ENCODE assay signal across 11 cellular contexts in genomic region chr6:52227495-52227894, GRCh38. TPM values are rescaled to one million over a fixed set of nuclear protein-coding genes. Genes with fewer than 3 reads are reported as not detected.
A peak's percentile ranks its signal among the peaks of the same experiment; 100 is the strongest.
DNase-seq lines count a peak whose midpoint lies in the region; ATAC-seq and TF ChIP-seq lines count a peak whose summit lies in the region.
"Had no signal": no experiment of that assay in that cellular context is flagged by ENCODE, and none has a peak within 500 bp of the region (broad histone marks: within the 10 kb centered on the region; RNA-seq: fewer than 3 reads in every experiment).

No MANE protein-coding gene starts in this region.

- no peak overlapping the region for H3K4me3 Mint-ChIP-seq in activated T-cell treated with anti-CD3 and anti-CD28 coated beads, Interleukin-2, amount 50 U/mL, for 24 hours
- H3K4me3 Mint-ChIP-seq: neural crest cell had no signal

- peak; percentile 59 for DNase-seq in NK-92 treated with Interleukin-12 subunit alpha and Interleukin-12 subunit beta, amount 100 ng/mL, for 24 hours (lab: John Stamatoyannopoulos, UW)
- DNase-seq in NK-92 (lab: John Stamatoyannopoulos, UW; ENCODE audit: unreplicated experiment): no peak
- peak; percentile 60 for DNase-seq in activated T-cell treated with anti-CD3 and anti-CD28 coated beads, Interleukin-2, amount 50 U/mL, for 24 hours
- peak; percentile 47 for DNase-seq in stimulated activated CD8-positive, alpha-beta memory T cell treated with anti-CD3 and anti-CD28 coated beads, Interleukin-4, amount 100 ng/mL, for 24 hours (ENCODE audit: low read depth)
- no peak for DNase-seq in heart left ventricle
- no peak for DNase-seq in DMS114 treated with DMSO at 0.1 percent for 48 hours (lab: John Stamatoyannopoulos, UW; ENCODE audit: unreplicated experiment)
- no peak for DNase-seq in NCI-H2029 treated with DMSO at 0.1 percent for 48 hours (lab: John Stamatoyannopoulos, UW)

- no peaks in the 10 kb centered on the region for H3K36me3 ChIP-seq in heart left ventricle

- no peaks in the 10 kb centered on the region for H3K36me3 Mint-ChIP-seq in activated T-cell treated with anti-CD3 and anti-CD28 coated beads, Interleukin-2, amount 50 U/mL, for 24 hours (ENCODE audit: low read depth)

- H3K27ac Mint-ChIP-seq in activated T-cell treated with anti-CD3 and anti-CD28 coated beads, Interleukin-2, amount 50 U/mL, for 24 hours: peak overlapping the region; percentile 9

- no peaks in the 10 kb centered on the region for H3K4me1 ChIP-seq in heart left ventricle

- no peak overlapping the region for H3K4me3 ChIP-seq in heart left ventricle

- peaks cover 0 to 4% (median 0%) of the 10 kb centered on the region in 9 donors for H3K27me3 ChIP-seq in heart left ventricle

- TF ChIP-seq CTCF in heart left ventricle (IDR thresholded peaks at IDR 0.05): no peak

- H3K4me1 Mint-ChIP-seq in activated T-cell treated with anti-CD3 and anti-CD28 coated beads, Interleukin-2, amount 50 U/mL, for 24 hours (ENCODE audit: low read depth): peaks cover 34% of the 10 kb centered on the region
- H3K4me1 Mint-ChIP-seq: neural crest cell had no signal

- H3K9me3 Mint-ChIP-seq in activated T-cell treated with anti-CD3 and anti-CD28 coated beads, Interleukin-2, amount 50 U/mL, for 24 hours: no peaks in the 10 kb centered on the region
- H3K9me3 Mint-ChIP-seq: neural crest cell had no signal

- peaks cover 49% of the 10 kb centered on the region for H3K27me3 Mint-ChIP-seq in activated T-cell treated with anti-CD3 and anti-CD28 coated beads, Interleukin-2, amount 50 U/mL, for 24 hours

- intact Hi-C loops in heart left ventricle (cut with DNase I): no loop called here

- no peak overlapping the region for H3K27ac ChIP-seq in heart left ventricle
- H3K27ac ChIP-seq: 22Rv1 had no signal

- WGBS in heart left ventricle, 4 donors: 78 to 85% (median 82%) methylated on average over 1 of the region's 1 CpG

- ATAC-seq in HG03064 (IDR thresholded peaks at IDR 0.05; ENCODE audit: low read depth, unreplicated experiment) (peak; percentile 100), heart left ventricle (no peak)
- ATAC-seq: HCT116 had no signal

- no peak for TF ChIP-seq POLR2A in heart left ventricle (IDR thresholded peaks at IDR 0.05)

- H3K9me3 ChIP-seq in heart left ventricle: no peaks in the 10 kb centered on the region

RNA-seq across cellular contexts. Expression of gene IL17F, which starts 16.8 kb away (rescaled TPM):
- total RNA-seq in heart left ventricle: not detected
- polyA plus RNA-seq in heart left ventricle: not detected
- total RNA-seq: neural crest cell had no signal

RNA-seq across cellular contexts. Expression of gene IL17A, which starts 41.3 kb away (rescaled TPM):
- total RNA-seq in heart left ventricle: not detected
- polyA plus RNA-seq in heart left ventricle: not detected
- total RNA-seq: neural crest cell had no signal

RNA-seq across cellular contexts. Expression of gene MCM3, which starts 57.0 kb away (rescaled TPM):
- total RNA-seq in heart left ventricle: 10 to 100 TPM; 18.5 to 36.5 (median 25.0) TPM
- 10 to 100 TPM; 10.6 to 39.0 TPM for polyA plus RNA-seq in heart left ventricle

Comparison
In these comparisons a context has a peak if more than half of its experiments do, and no peak if none do; other contexts are left out.
1. DNase-seq: peak in NK-92 treated with Interleukin-12 subunit alpha and Interleukin-12 subunit beta, amount 100 ng/mL, for 24 hours (single experiment), activated T-cell treated with anti-CD3 and anti-CD28 coated beads, Interleukin-2, amount 50 U/mL, for 24 hours (single experiment) and stimulated activated CD8-positive, alpha-beta memory T cell treated with anti-CD3 and anti-CD28 coated beads, Interleukin-4, amount 100 ng/mL, for 24 hours (single experiment); none in NK-92 (single experiment), heart left ventricle (0 of 5), DMS114 treated with DMSO at 0.1 percent for 48 hours (single experiment) and NCI-H2029 treated with DMSO at 0.1 percent for 48 hours (single experiment).